Comparison of ENCODE assay signal across 16 cellular contexts in genomic region chrY:7826504-7826903, GRCh38.
DNase-seq lines count a peak whose midpoint lies in the region; ATAC-seq and TF ChIP-seq lines count a peak whose summit lies in the region.
"Had no signal": no experiment of that assay in that cellular context is flagged by ENCODE, and none has a peak within 500 bp of the region (broad histone marks: within the 10 kb centered on the region; RNA-seq: fewer than 3 reads in every experiment).

No MANE protein-coding gene starts in this region.

- H3K27me3 Mint-ChIP-seq in naive thymus-derived CD8-positive, alpha-beta T cell, result no peaks in the 10 kb centered on the region
- H3K27me3 Mint-ChIP-seq in activated naive CD4-positive, alpha-beta T cell treated with anti-CD3 and anti-CD28 coated beads, Interleukin-2, amount 10 ng/mL, durations not matched to agents 7 days and 5 days, result no peaks in the 10 kb centered on the region
- H3K27me3 Mint-ChIP-seq: CD8-positive, alpha-beta memory T cell had no signal

- intact Hi-C loops in dorsolateral prefrontal cortex (cut with DNase I), result no loop called here
- intact Hi-C loops in Right ventricle myocardium inferior (cut with DNase I), result no loop called here

- H3K27me3 ChIP-seq in dorsolateral prefrontal cortex, result no peaks in the 10 kb centered on the region
- H3K27me3 ChIP-seq: BLaER1 had no signal

- ATAC-seq in naive thymus-derived CD8-positive, alpha-beta T cell, result no peak
- no peak for ATAC-seq in Right ventricle myocardium inferior
- ATAC-seq: GM12878 had no signal

- DNase-seq in A172 (ENCODE audit: low spot score), result peak; percentile 43
- peak; percentile 28 for DNase-seq in EH (ENCODE audit: low read depth)
- DNase-seq in LoVo (ENCODE audit: low spot score), result peak; percentile 1
- peak; percentile 10 for DNase-seq in cerebellar cortex (ENCODE audit: low spot score)
- DNase-seq in dorsolateral prefrontal cortex, result no peak
- DNase-seq in naive thymus-derived CD8-positive, alpha-beta T cell, result no peak
- DNase-seq in Right ventricle myocardium inferior (ENCODE audit: missing footprints), result no peak
- DNase-seq in activated naive CD4-positive, alpha-beta T cell treated with anti-CD3 and anti-CD28 coated beads, Interleukin-2, amount 10 ng/mL, durations not matched to agents 7 days and 5 days, result no peak
- DNase-seq: AML-193; Caco-2; CD8-positive, alpha-beta memory T cell; DND-41 had no signal

- H3K36me3 Mint-ChIP-seq in naive thymus-derived CD8-positive, alpha-beta T cell, result no peaks in the 10 kb centered on the region
- H3K36me3 Mint-ChIP-seq in activated naive CD4-positive, alpha-beta T cell treated with anti-CD3 and anti-CD28 coated beads, Interleukin-2, amount 10 ng/mL, durations not matched to agents 7 days and 5 days, result no peaks in the 10 kb centered on the region
- H3K36me3 Mint-ChIP-seq: CD8-positive, alpha-beta memory T cell had no signal

- no peak for TF ChIP-seq CTCF in dorsolateral prefrontal cortex (IDR thresholded peaks at IDR 0.05 in 54 of 56, conservative IDR thresholded peaks at IDR 0.05 in 2 of 56; ENCODE audit: low read depth in 1 of 56, partially characterized antibody in 56 of 56)

- H3K27ac ChIP-seq in dorsolateral prefrontal cortex, result no peak overlapping the region
- H3K27ac ChIP-seq: BLaER1, HL-60 had no signal

- H3K27ac Mint-ChIP-seq in naive thymus-derived CD8-positive, alpha-beta T cell, result no peak overlapping the region
- H3K27ac Mint-ChIP-seq in activated naive CD4-positive, alpha-beta T cell treated with anti-CD3 and anti-CD28 coated beads, Interleukin-2, amount 10 ng/mL, durations not matched to agents 7 days and 5 days, result no peak overlapping the region
- H3K27ac Mint-ChIP-seq: CD8-positive, alpha-beta memory T cell had no signal

- H3K9me3 Mint-ChIP-seq in naive thymus-derived CD8-positive, alpha-beta T cell, result peaks cover 0 to 2% (median 0%) of the 10 kb centered on the region in 9 donors
- no peaks in the 10 kb centered on the region for H3K9me3 Mint-ChIP-seq in activated naive CD4-positive, alpha-beta T cell treated with anti-CD3 and anti-CD28 coated beads, Interleukin-2, amount 10 ng/mL, durations not matched to agents 7 days and 5 days
- H3K9me3 Mint-ChIP-seq: CD8-positive, alpha-beta memory T cell had no signal

- H3K4me3 Mint-ChIP-seq in naive thymus-derived CD8-positive, alpha-beta T cell, result no peak overlapping the region
- H3K4me3 Mint-ChIP-seq in activated naive CD4-positive, alpha-beta T cell treated with anti-CD3 and anti-CD28 coated beads, Interleukin-2, amount 10 ng/mL, durations not matched to agents 7 days and 5 days, result no peak overlapping the region
- H3K4me3 Mint-ChIP-seq: CD8-positive, alpha-beta memory T cell had no signal

- no peaks in the 10 kb centered on the region for H3K4me1 Mint-ChIP-seq in naive thymus-derived CD8-positive, alpha-beta T cell
- no peaks in the 10 kb centered on the region for H3K4me1 Mint-ChIP-seq in activated naive CD4-positive, alpha-beta T cell treated with anti-CD3 and anti-CD28 coated beads, Interleukin-2, amount 10 ng/mL, durations not matched to agents 7 days and 5 days
- H3K4me1 Mint-ChIP-seq: CD8-positive, alpha-beta memory T cell had no signal

- CTCF ChIA-PET in activated naive CD4-positive, alpha-beta T cell treated with anti-CD3 and anti-CD28 coated beads, Interleukin-2, amount 10 ng/mL, durations not matched to agents 7 days and 5 days (lab: Charles Lee), result no interaction called here

- H3K4me3 ChIP-seq in dorsolateral prefrontal cortex, result no peak overlapping the region
- H3K4me3 ChIP-seq: BLaER1, GM12878, HAP-1 had no signal

- POLR2A ChIA-PET in naive thymus-derived CD8-positive, alpha-beta T cell (lab: Charles Lee), result no interaction called here

Comparison
In these comparisons a context has a peak if more than half of its experiments do, and no peak if none do; other contexts are left out.
1. DNase-seq: peak in A172 (single experiment), EH (single experiment), LoVo (single experiment) and cerebellar cortex (single experiment); none in dorsolateral prefrontal cortex (0 of 10), naive thymus-derived CD8-positive, alpha-beta T cell (0 of 10), Right ventricle myocardium inferior (single experiment) and activated naive CD4-positive, alpha-beta T cell treated with anti-CD3 and anti-CD28 coated beads, Interleukin-2, amount 10 ng/mL, durations not matched to agents 7 days and 5 days (single experiment).